10 cellular contexts compared by ENCODE assay signal in the genomic region with DNA sequence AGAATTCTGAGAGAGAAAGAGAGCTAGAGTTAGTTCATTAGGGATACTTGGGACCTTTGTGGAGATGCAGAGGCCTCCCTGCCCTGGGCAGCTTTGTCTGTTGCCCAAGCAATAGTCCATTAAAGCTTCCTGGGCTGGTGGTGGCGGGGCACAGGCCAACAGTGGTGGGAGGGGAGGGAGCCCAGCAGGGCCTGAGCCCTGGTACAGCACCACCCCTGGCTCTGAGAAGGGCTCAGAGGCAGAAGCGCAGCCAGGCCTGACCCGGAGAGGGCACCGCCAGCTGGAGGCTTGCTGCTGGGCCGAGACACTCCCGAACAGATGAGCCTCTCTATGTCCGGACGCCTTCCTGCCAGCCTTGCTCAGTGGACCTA.
DNase-seq lines count a peak whose midpoint lies in the region; ATAC-seq and TF ChIP-seq lines count a peak whose summit lies in the region.
"Had no signal": no experiment of that assay in that cellular context is flagged by ENCODE, and none has a peak within 500 bp of the region (broad histone marks: within the 10 kb centered on the region; RNA-seq: fewer than 3 reads in every experiment).

No MANE protein-coding gene starts in this region.

- DNase-seq in A673 (ENCODE audit: low spot score) (no peak), heart left ventricle (peak in 1 of 5 donors; percentile 45), osteoblast (ENCODE audit: insufficient read length, low spot score, missing footprints) (no peak), NCI-H526 (lab: John Stamatoyannopoulos, UW) (no peak)
- DNase-seq in activated CD8-positive, alpha-beta memory T cell treated with anti-CD3 and anti-CD28 coated beads, Interleukin-2, amount 10 ng/mL, durations not matched to agents 7 days and 5 days: no peak

- no TSS peak for BruUV-seq in A673 (replicated peaks; lab: Mats Ljungman, UMichigan)

- TF ChIP-seq POLR2A in heart left ventricle (IDR thresholded peaks at IDR 0.05): no peak

- WGBS in heart left ventricle, 4 donors: 34 to 52% (median 42%) methylated on average over 8 of the region's 8 CpGs

- no peak overlapping the region for H3K4me3 ChIP-seq in A673 (ENCODE audit: low read depth, low read length, poor library complexity, severe bottlenecking)
- H3K4me3 ChIP-seq in heart left ventricle: peak overlapping the region in 9 of 12 donors; percentile 2 to 42 (median 31)
- no peak overlapping the region for H3K4me3 ChIP-seq in osteoblast (ENCODE audit: insufficient read depth, low read length)

- H3K36me3 Mint-ChIP-seq in activated CD8-positive, alpha-beta memory T cell treated with anti-CD3 and anti-CD28 coated beads, Interleukin-2, amount 10 ng/mL, durations not matched to agents 7 days and 5 days: no peaks in the 10 kb centered on the region
- H3K36me3 Mint-ChIP-seq: activated naive CD4-positive, alpha-beta T cell treated with anti-CD3 and anti-CD28 coated beads, Interleukin-2, amount 50 U/mL, for 72 hours had no signal

- H3K4me1 Mint-ChIP-seq in activated CD8-positive, alpha-beta memory T cell treated with anti-CD3 and anti-CD28 coated beads, Interleukin-2, amount 10 ng/mL, durations not matched to agents 7 days and 5 days: no peaks in the 10 kb centered on the region

- no peak overlapping the region for H3K27ac Mint-ChIP-seq in activated CD8-positive, alpha-beta memory T cell treated with anti-CD3 and anti-CD28 coated beads, Interleukin-2, amount 10 ng/mL, durations not matched to agents 7 days and 5 days
- H3K27ac Mint-ChIP-seq: activated naive CD4-positive, alpha-beta T cell treated with anti-CD3 and anti-CD28 coated beads, Interleukin-2, amount 50 U/mL, for 72 hours had no signal

- H3K27ac ChIP-seq in A673 (ENCODE audit: low read depth, low read length, poor library complexity, severe bottlenecking): peak overlapping the region; percentile 67
- H3K27ac ChIP-seq in heart left ventricle: peak overlapping the region; percentile 83 to 97 (median 91)
- H3K27ac ChIP-seq in osteoblast (ENCODE audit: low read depth, low read length): no peak overlapping the region
- H3K27ac ChIP-seq: C4-2B had no signal

- TF ChIP-seq CTCF in A673 (conservative IDR thresholded peaks at IDR 0.05; ENCODE audit: low read depth, low read length) (no peak), heart left ventricle (IDR thresholded peaks at IDR 0.05) (no peak), osteoblast (IDR thresholded peaks at IDR 0.05; ENCODE audit: extremely low read depth, low read depth, low read length) (no peak)

- no peak overlapping the region for H3K4me3 Mint-ChIP-seq in activated CD8-positive, alpha-beta memory T cell treated with anti-CD3 and anti-CD28 coated beads, Interleukin-2, amount 10 ng/mL, durations not matched to agents 7 days and 5 days

- H3K9me3 Mint-ChIP-seq in activated CD8-positive, alpha-beta memory T cell treated with anti-CD3 and anti-CD28 coated beads, Interleukin-2, amount 10 ng/mL, durations not matched to agents 7 days and 5 days (ENCODE audit: low read depth): no peaks in the 10 kb centered on the region
- H3K9me3 Mint-ChIP-seq: activated naive CD4-positive, alpha-beta T cell treated with anti-CD3 and anti-CD28 coated beads, Interleukin-2, amount 50 U/mL, for 72 hours had no signal

- H4K20me1 ChIP-seq in osteoblast (ENCODE audit: insufficient read depth, low read length): no peaks in the 10 kb centered on the region

- POLR2A ChIA-PET in A673 (lab: Charles Lee; ENCODE audit: low non-redundant PET): no interaction called here

- no peaks in the 10 kb centered on the region for H3K9me3 ChIP-seq in A673 (ENCODE audit: low read depth, low read length, poor library complexity, severe bottlenecking)
- H3K9me3 ChIP-seq in heart left ventricle: no peaks in the 10 kb centered on the region
- no peaks in the 10 kb centered on the region for H3K9me3 ChIP-seq in osteoblast (ENCODE audit: low read depth, low read length)

- no peaks in the 10 kb centered on the region for H3K36me3 ChIP-seq in A673 (ENCODE audit: insufficient read depth, low read length, poor library complexity, severe bottlenecking)
- no peaks in the 10 kb centered on the region for H3K36me3 ChIP-seq in heart left ventricle
- H3K36me3 ChIP-seq in osteoblast (ENCODE audit: insufficient read depth, low read length): no peaks in the 10 kb centered on the region

- CTCF ChIA-PET in A673 (lab: Charles Lee): no interaction called here
- CTCF ChIA-PET in activated CD8-positive, alpha-beta memory T cell treated with anti-CD3 and anti-CD28 coated beads, Interleukin-2, amount 10 ng/mL, durations not matched to agents 7 days and 5 days (lab: Charles Lee): no interaction called here

- peak overlapping the region; percentile 51 for H2AFZ ChIP-seq in osteoblast (ENCODE audit: low read length)

- peaks cover 30% of the 10 kb centered on the region for H3K4me1 ChIP-seq in A673 (ENCODE audit: insufficient read depth, low read length, poor library complexity, severe bottlenecking)
- peaks cover 0 to 47% (median 20%) of the 10 kb centered on the region in 12 donors for H3K4me1 ChIP-seq in heart left ventricle
- H3K4me1 ChIP-seq in osteoblast (ENCODE audit: insufficient read depth, low read length): peaks cover 5% of the 10 kb centered on the region

- H3K4me2 ChIP-seq in osteoblast (ENCODE audit: insufficient read depth, low read length): no peak overlapping the region

- H3K27me3 ChIP-seq in A673 (replicated peaks; ENCODE audit: insufficient read depth, low read depth, low read length, poor library complexity): peaks cover under 1% of the 10 kb centered on the region
- H3K27me3 ChIP-seq in heart left ventricle: peaks cover 0 to 3% (median 0%) of the 10 kb centered on the region in 9 donors
- peaks cover 18% of the 10 kb centered on the region for H3K27me3 ChIP-seq in osteoblast (ENCODE audit: insufficient read depth, low read length)

- H3K79me2 ChIP-seq in osteoblast (ENCODE audit: insufficient read depth, low read length): no peaks in the 10 kb centered on the region

- ATAC-seq in SK-N-SH treated with all-trans-retinoic acid at 6 μM for 48 hours (peak; percentile 26), heart left ventricle (peak in 3 of 4 donors; percentile 21 to 44 (median 24)), HG02840 (IDR thresholded peaks at IDR 0.05; ENCODE audit: low FRiP score, unreplicated experiment) (no peak), GM21367 (IDR thresholded peaks at IDR 0.05; ENCODE audit: unreplicated experiment) (no peak)
- no peak for ATAC-seq in activated CD8-positive, alpha-beta memory T cell treated with anti-CD3 and anti-CD28 coated beads, Interleukin-2, amount 10 ng/mL, durations not matched to agents 7 days and 5 days

- intact Hi-C loops in A673 (cut with micrococcal nuclease; ENCODE audit: unreplicated experiment) (no loop called here), heart left ventricle (cut with DNase I) (loop anchor here in 5 of 10 donors (2.0 to 10.0 kb wide), 7 partner anchors 57 to 133 kb away; partner anchors contain the start of gene EFNB1 (in 2 of the 5))

- H3K27me3 Mint-ChIP-seq in activated CD8-positive, alpha-beta memory T cell treated with anti-CD3 and anti-CD28 coated beads, Interleukin-2, amount 10 ng/mL, durations not matched to agents 7 days and 5 days: peaks cover 2% of the 10 kb centered on the region

TF ChIP-seq in SK-N-SH treated with all-trans-retinoic acid at 6 μM for 48 hours, 23 proteins besides CTCF, POLR2A, EP300 and RAD21:
- TF ChIP-seq ZFP30 (CRISPR knock-in tag; IDR thresholded peaks at IDR 0.05): no peak
- TF ChIP-seq PATZ1 (CRISPR knock-in tag; IDR thresholded peaks at IDR 0.05; ENCODE audit: borderline replicate concordance): no peak
- no peak for TF ChIP-seq GLIS3 (CRISPR knock-in tag; IDR thresholded peaks at IDR 0.05)
TF ChIP-seq in SK-N-SH treated with all-trans-retinoic acid at 6 μM for 48 hours: peak in this region for 0.

Comparison
In these comparisons a context has a peak if more than half of its experiments do, and no peak if none do; other contexts are left out.
1. H3K4me3 ChIP-seq: peak in heart left ventricle (9 of 12); none in A673 (single experiment) and osteoblast (single experiment).
2. ATAC-seq: peak in SK-N-SH treated with all-trans-retinoic acid at 6 μM for 48 hours (single experiment) and heart left ventricle (3 of 4); none in HG02840 (single experiment), GM21367 (single experiment) and activated CD8-positive, alpha-beta memory T cell treated with anti-CD3 and anti-CD28 coated beads, Interleukin-2, amount 10 ng/mL, durations not matched to agents 7 days and 5 days (single experiment).